In genomic region chr13:30857018-30857417, GRCh38 we compare ENCODE assay signal across 1 cellular context.
A peak's percentile ranks its signal among the peaks of the same experiment; 100 is the strongest.
TF ChIP-seq lines count a peak whose summit lies in the region.

No MANE protein-coding gene starts in this region.

TF ChIP-seq in HepG2, 621 proteins besides CTCF, POLR2A, EP300 and RAD21:
- TF ChIP-seq ZNF644 (CRISPR knock-in tag; IDR thresholded peaks at IDR 0.05; ENCODE audit: low read depth): no peak
- TF ChIP-seq ZBTB44 (CRISPR knock-in tag; IDR thresholded peaks at IDR 0.05): no peak
- 0 out of 2 replicates have a peak, but pooled peaks have one; percentile 17 for TF ChIP-seq ZNF687 (CRISPR knock-in tag; IDR thresholded peaks at IDR 0.05)
- TF ChIP-seq NFKB2 (CRISPR knock-in tag; IDR thresholded peaks at IDR 0.05; ENCODE audit: borderline replicate concordance): no peak
- TF ChIP-seq STAG1 (CRISPR knock-in tag; IDR thresholded peaks at IDR 0.05): peak; percentile 32; the same call in 1 of the 2 replicates
- TF ChIP-seq JARID2 (CRISPR knock-in tag; IDR thresholded peaks at IDR 0.05; ENCODE audit: insufficient replicate concordance): no peak
- TF ChIP-seq ZNF883 (CRISPR knock-in tag; IDR thresholded peaks at IDR 0.05; ENCODE audit: not compliant biosample characterization): no peak
- TF ChIP-seq ZBTB34 (CRISPR knock-in tag; IDR thresholded peaks at IDR 0.05): no peak
TF ChIP-seq in HepG2: peak in this region for 2.
